Comparison of ENCODE assay signal across 8 cellular contexts in the genomic region with DNA sequence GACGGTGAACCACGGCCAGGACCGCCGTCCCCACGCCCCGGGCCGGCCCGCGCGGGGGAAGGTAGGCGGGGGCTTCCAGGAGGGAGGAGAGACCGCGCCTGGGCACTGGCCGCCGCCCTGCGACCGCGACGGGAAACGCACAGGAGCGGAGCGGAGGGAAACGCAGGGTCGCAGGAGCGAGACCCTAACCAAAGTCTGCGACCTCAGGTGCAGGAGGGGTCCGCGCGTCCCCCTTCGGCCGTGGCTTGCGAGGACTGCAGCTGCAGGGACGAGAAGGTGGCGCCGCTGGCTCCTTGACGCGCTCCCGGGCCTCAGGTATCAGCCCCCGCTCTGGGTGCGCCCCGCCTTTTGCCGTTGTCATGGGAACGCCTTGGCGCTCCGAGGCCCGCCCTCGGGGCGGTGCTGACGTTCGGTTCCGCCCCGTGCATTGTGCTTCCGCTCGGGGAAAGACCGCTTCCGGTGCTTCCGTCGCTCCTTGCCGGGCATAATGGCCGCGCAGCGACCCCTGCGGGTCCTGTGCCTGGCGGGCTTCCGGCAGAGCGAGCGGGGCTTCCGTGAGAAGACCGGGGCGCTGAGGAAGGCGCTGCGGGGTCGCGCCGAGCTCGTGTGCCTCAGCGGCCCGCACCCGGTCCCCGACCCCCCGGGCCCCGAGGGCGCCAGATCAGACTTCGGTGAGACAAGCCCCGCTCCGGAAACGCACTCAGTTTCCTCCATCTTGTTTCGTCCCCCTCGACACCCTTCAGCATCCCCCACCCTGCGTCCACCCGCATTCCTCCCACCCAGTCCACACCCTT. TPM values are rescaled to one million over a fixed set of nuclear protein-coding genes. Genes with fewer than 3 reads are reported as not detected.
DNase-seq lines count a peak whose midpoint lies in the region; ATAC-seq, FAIRE-seq and TF ChIP-seq lines count a peak whose summit lies in the region.

A gene (plus strand): TSS at position 462 of the 794 bp plus-strand sequence. CDS start 26 bp downstream, at position 488.

- peak within 1 kb of the TSS; percentile 90 to 95 (median 92) for H3K27ac ChIP-seq in esophagus squamous epithelium

- DNase-seq in DMS79 (lab: John Stamatoyannopoulos, UW) (peak; percentile 90), KG1 (lab: John Stamatoyannopoulos, UW) (peak; percentile 50), RCC 7860 (ENCODE audit: low spot score) (peak; percentile 85), esophagus squamous epithelium (lab: John Stamatoyannopoulos, UW) (peak; percentile 55), naive B cell (peak; percentile 97)
- peak; percentile 96 to 97 for DNase-seq in activated T-cell treated with anti-CD3 and anti-CD28 coated beads, Interleukin-2, amount 50 U/mL, for 72 hours
- peak; percentile 94 for DNase-seq in stimulated activated naive B cell treated with anti-CD40 and anti-IgM and Interleukin-4, amounts not matched to agents 10 μg/mL and 1 μg/mL and 100 μg/mL, for 72 hours

- no peaks in the 10 kb centered on the region for H3K27me3 Mint-ChIP-seq in activated T-cell treated with anti-CD3 and anti-CD28 coated beads, Interleukin-2, amount 50 U/mL, for 72 hours (ENCODE audit: low read depth)
- H3K27me3 Mint-ChIP-seq in naive B cell, result no peaks in the 10 kb centered on the region
- no peaks in the 10 kb centered on the region for H3K27me3 Mint-ChIP-seq in stimulated activated naive B cell treated with anti-CD40 and anti-IgM and Interleukin-4, amounts not matched to agents 10 μg/mL and 1 μg/mL and 100 μg/mL, for 72 hours

- peaks cover 2 to 7% of the 10 kb centered on the region in 2 donors for H3K36me3 Mint-ChIP-seq in activated T-cell treated with anti-CD3 and anti-CD28 coated beads, Interleukin-2, amount 50 U/mL, for 72 hours (ENCODE audit: insufficient read depth in 2 of 2)
- peaks cover 3 to 5% of the 10 kb centered on the region in 2 donors for H3K36me3 Mint-ChIP-seq in naive B cell
- H3K36me3 Mint-ChIP-seq in stimulated activated naive B cell treated with anti-CD40 and anti-IgM and Interleukin-4, amounts not matched to agents 10 μg/mL and 1 μg/mL and 100 μg/mL, for 72 hours, result peaks cover 34 to 42% of the 10 kb centered on the region in 2 donors

- ATAC-seq in GM21619 (IDR thresholded peaks at IDR 0.05; ENCODE audit: unreplicated experiment), result peak; percentile 89
- ATAC-seq in activated T-cell treated with anti-CD3 and anti-CD28 coated beads, Interleukin-2, amount 50 U/mL, for 72 hours (replicated peaks in 1 of 2), result peak; percentile 96
- peak; percentile 95 to 96 for ATAC-seq in naive B cell (ENCODE audit: low read depth in 2 of 2)
- ATAC-seq in stimulated activated naive B cell treated with anti-CD40 and anti-IgM and Interleukin-4, amounts not matched to agents 10 μg/mL and 1 μg/mL and 100 μg/mL, for 72 hours (replicated peaks), result peak; percentile 95 to 98

- no peaks in the 10 kb centered on the region for H3K9me3 Mint-ChIP-seq in activated T-cell treated with anti-CD3 and anti-CD28 coated beads, Interleukin-2, amount 50 U/mL, for 72 hours
- no peaks in the 10 kb centered on the region for H3K9me3 Mint-ChIP-seq in naive B cell
- H3K9me3 Mint-ChIP-seq in stimulated activated naive B cell treated with anti-CD40 and anti-IgM and Interleukin-4, amounts not matched to agents 10 μg/mL and 1 μg/mL and 100 μg/mL, for 72 hours, result no peaks in the 10 kb centered on the region

- peak within 1 kb of the TSS; percentile 89 to 97 for H3K4me3 Mint-ChIP-seq in activated T-cell treated with anti-CD3 and anti-CD28 coated beads, Interleukin-2, amount 50 U/mL, for 72 hours
- H3K4me3 Mint-ChIP-seq in naive B cell, result peak within 1 kb of the TSS; percentile 89 to 97 (median 92)
- H3K4me3 Mint-ChIP-seq in stimulated activated naive B cell treated with anti-CD40 and anti-IgM and Interleukin-4, amounts not matched to agents 10 μg/mL and 1 μg/mL and 100 μg/mL, for 72 hours, result peak within 1 kb of the TSS; percentile 99 to 100

- peak in 3 of 4 donors; percentile 2 to 72 (median 55) for TF ChIP-seq POLR2A in esophagus squamous epithelium (IDR thresholded peaks at IDR 0.05)

- H3K27me3 ChIP-seq in esophagus squamous epithelium, result no peaks in the 10 kb centered on the region

- intact Hi-C loops in esophagus squamous epithelium (cut with DNase I), result no loop called here

- TF ChIP-seq CTCF in esophagus squamous epithelium (IDR thresholded peaks at IDR 0.05), result peak in 4 of 6 experiments; percentile 39 to 79 (median 44)

- WGBS in esophagus squamous epithelium, 2 donors, result 0 to 1% methylated on average over 10 to 13 of the region's 91 CpGs

- peaks cover 26% of the 10 kb centered on the region for H3K4me1 Mint-ChIP-seq in activated T-cell treated with anti-CD3 and anti-CD28 coated beads, Interleukin-2, amount 50 U/mL, for 72 hours (ENCODE audit: low read depth)
- H3K4me1 Mint-ChIP-seq in naive B cell, result peaks cover 13 to 23% (median 20%) of the 10 kb centered on the region in 3 donors
- H3K4me1 Mint-ChIP-seq in stimulated activated naive B cell treated with anti-CD40 and anti-IgM and Interleukin-4, amounts not matched to agents 10 μg/mL and 1 μg/mL and 100 μg/mL, for 72 hours, result peaks cover 13 to 24% of the 10 kb centered on the region in 2 donors

- H3K27ac Mint-ChIP-seq in activated T-cell treated with anti-CD3 and anti-CD28 coated beads, Interleukin-2, amount 50 U/mL, for 72 hours, result peak within 1 kb of the TSS; percentile 88
- peak within 1 kb of the TSS; percentile 92 to 98 (median 96) for H3K27ac Mint-ChIP-seq in naive B cell
- peak within 1 kb of the TSS; percentile 98 for H3K27ac Mint-ChIP-seq in stimulated activated naive B cell treated with anti-CD40 and anti-IgM and Interleukin-4, amounts not matched to agents 10 μg/mL and 1 μg/mL and 100 μg/mL, for 72 hours

- H3K36me3 ChIP-seq in esophagus squamous epithelium, result peaks cover 4 to 55% (median 6%) of the 10 kb centered on the region in 3 donors

- H3K4me1 ChIP-seq in esophagus squamous epithelium, result peaks cover 15 to 37% (median 28%) of the 10 kb centered on the region in 3 donors

- peak within 1 kb of the TSS; percentile 63 to 85 (median 78) for H3K4me3 ChIP-seq in esophagus squamous epithelium

- no peaks in the 10 kb centered on the region for H3K9me3 ChIP-seq in esophagus squamous epithelium

- peak; percentile 36 for FAIRE-seq in RCC 7860 (lab: Jason Lieb, UNC)

RNA-seq across cellular contexts. Expression of the gene that starts here (rescaled TPM):
- 10 to 100 TPM; 29.0 to 33.3 TPM for total RNA-seq in activated T-cell treated with anti-CD3 and anti-CD28 coated beads, Interleukin-2, amount 50 U/mL, for 72 hours
- total RNA-seq in esophagus squamous epithelium, result 10 to 100 TPM; 42.3 to 70.5 (median 53.2) TPM
- polyA plus RNA-seq in naive B cell (ENCODE audit: low read depth in 6 of 6), result 10 to 100 TPM; 43.0 to 66.7 (median 58.3) TPM

Comparison
In these comparisons a context has a peak if more than half of its experiments do, and no peak if none do; other contexts are left out.
1. Peak in every context shown above with its lines: DNase-seq, ATAC-seq, H3K4me3 ChIP-seq and H3K27ac ChIP-seq.